1 cellular context compared by ENCODE assay signal in genomic region chr5:175555168-175555745, GRCh38.
TF ChIP-seq lines count a peak whose summit lies in the region.

No MANE protein-coding gene starts in this region.

TF ChIP-seq in SK-N-SH, 30 proteins besides CTCF, POLR2A, EP300 and RAD21:
- TF ChIP-seq TCF12 (IDR thresholded peaks at IDR 0.05), result no peak
- no peak for TF ChIP-seq GABPA (IDR thresholded peaks at IDR 0.05; ENCODE audit: low read depth)
- TF ChIP-seq ELF1 (IDR thresholded peaks at IDR 0.05), result no peak
- TF ChIP-seq CHD2 (IDR thresholded peaks at IDR 0.05; ENCODE audit: low read length, partially characterized antibody), result no peak
- TF ChIP-seq PBX3 (IDR thresholded peaks at IDR 0.05), result no peak
- no peak for TF ChIP-seq ZBTB33 (IDR thresholded peaks at IDR 0.05; ENCODE audit: borderline replicate concordance, low read depth)
- no peak for TF ChIP-seq MXI1 (IDR thresholded peaks at IDR 0.05; ENCODE audit: low read depth, low read length)
- no peak for TF ChIP-seq REST (IDR thresholded peaks at IDR 0.05; ENCODE audit: low read depth, low read length)
- TF ChIP-seq TAF1 (IDR thresholded peaks at IDR 0.05; ENCODE audit: borderline replicate concordance, low read depth, low read length), result no peak
- no peak for TF ChIP-seq MEF2A (IDR thresholded peaks at IDR 0.05; ENCODE audit: borderline replicate concordance, low read depth)
- TF ChIP-seq RXRA (IDR thresholded peaks at IDR 0.05; ENCODE audit: borderline replicate concordance, low read depth), result no peak
- no peak for TF ChIP-seq USF1 (IDR thresholded peaks at IDR 0.05; ENCODE audit: borderline replicate concordance, low read depth)
- no peak for TF ChIP-seq JUND (IDR thresholded peaks at IDR 0.05)
- TF ChIP-seq YY1 (IDR thresholded peaks at IDR 0.05; ENCODE audit: low read depth), result no peak
- TF ChIP-seq RCOR1 (IDR thresholded peaks at IDR 0.05; ENCODE audit: low read length), result no peak
- TF ChIP-seq NFIC (IDR thresholded peaks at IDR 0.05; ENCODE audit: borderline replicate concordance), result no peak
- TF ChIP-seq GATA2 (CRISPR knock-in tag; IDR thresholded peaks at IDR 0.05), result no peak
- TF ChIP-seq SIN3A (IDR thresholded peaks at IDR 0.05; ENCODE audit: borderline replicate concordance, low read depth, low read length), result no peak
- TF ChIP-seq FOXM1 (IDR thresholded peaks at IDR 0.05; ENCODE audit: low read depth), result no peak
- TF ChIP-seq SMC3 (IDR thresholded peaks at IDR 0.05; ENCODE audit: low read depth, low read length), result no peak
